ENCODE assay signal across 9 cellular contexts in the genomic region with DNA sequence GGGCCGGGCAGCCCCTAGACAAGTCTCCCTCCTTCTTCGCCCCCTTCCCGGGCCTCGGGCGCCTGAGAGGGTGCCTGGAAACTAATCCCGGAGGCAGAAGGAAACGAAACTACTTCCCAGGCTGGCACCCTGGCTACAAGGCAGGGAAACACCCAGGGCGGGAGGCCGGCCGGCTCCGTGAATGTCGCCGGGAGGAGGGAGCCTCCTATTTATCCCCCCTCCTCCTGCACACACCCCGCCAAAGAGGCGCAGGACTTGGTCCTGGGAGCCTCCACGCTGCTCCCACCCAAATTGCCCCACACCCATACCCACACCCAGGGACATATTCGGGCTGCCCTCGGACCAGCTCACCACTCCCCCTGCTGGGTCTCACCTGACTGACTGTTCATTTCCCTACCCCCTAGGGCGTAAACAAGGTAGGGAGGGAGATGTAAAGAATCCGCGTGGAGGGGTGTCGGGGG. TPM values are rescaled to one million over a fixed set of nuclear protein-coding genes. Genes with fewer than 3 reads are reported as not detected.
DNase-seq lines count a peak whose midpoint lies in the region; ATAC-seq and TF ChIP-seq lines count a peak whose summit lies in the region.
"Had no signal": no experiment of that assay in that cellular context is flagged by ENCODE, and none has a peak within 500 bp of the region (broad histone marks: within the 10 kb centered on the region; RNA-seq: fewer than 3 reads in every experiment).

A gene with protein sequence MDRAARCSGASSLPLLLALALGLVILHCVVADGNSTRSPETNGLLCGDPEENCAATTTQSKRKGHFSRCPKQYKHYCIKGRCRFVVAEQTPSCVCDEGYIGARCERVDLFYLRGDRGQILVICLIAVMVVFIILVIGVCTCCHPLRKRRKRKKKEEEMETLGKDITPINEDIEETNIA (minus strand): TSS at position 183 of the 461 bp plus-strand sequence. CDS start 198 bp downstream, outside the sequence.

- in situ Hi-C loops in GM23248 (cut with MboI), result no loop called here

- peak within 1 kb of the TSS; percentile 7; the same call in 1 of the 2 replicates for H3K9ac ChIP-seq in GM23248

- H3K4me3 ChIP-seq in AG09309 (ENCODE audit: control insufficient read depth, low read depth, low read length) (peak within 1 kb of the TSS; percentile 50), GM23248 (peak within 1 kb of the TSS; percentile 72), PC-9 (peak within 1 kb of the TSS; percentile 91), mesodermal cell (ENCODE audit: extremely low read depth, insufficient read depth, low read length, poor library complexity, severe bottlenecking) (peak within 1 kb of the TSS; percentile 40)

- 1 to 2% methylated on average over 20 of the region's 22 CpGs for WGBS in GM23248 (ENCODE audit: low coverage in 1 of 2, low lambda C conversion rate in 2 of 2, missing lambda C conversion rate in 2 of 2), 2 experiments
- WGBS in mesodermal cell (ENCODE audit: insufficient coverage in 2 of 2), 2 experiments, result 4 to 10% methylated on average over 8 to 9 of the region's 22 CpGs

- DNase-seq in AG09309 (ENCODE audit: low read depth) (no peak), GM23248 (peak; percentile 27), PC-9 (peak; percentile 55 to 60), epidermal melanocyte (ENCODE audit: insufficient read length, low spot score) (peak; percentile 19), GF-D8 (lab: John Stamatoyannopoulos, UW) (no peak), GOT3 (lab: John Stamatoyannopoulos, UW) (no peak)

- H3F3A ChIP-seq in GM23248 (ENCODE audit: insufficient read depth) (no peaks in the 10 kb centered on the region), PC-9 (ENCODE audit: insufficient read depth, low read depth) (no peaks in the 10 kb centered on the region)

- intact Hi-C loops in PC-9 (cut with micrococcal nuclease; ENCODE audit: unreplicated experiment), result loop anchor here (1.0 to 10.0 kb wide), 3 partner anchors 112 to 474 kb away; no protein-coding TSS in a partner anchor

- TF ChIP-seq CTCF in AG09309 (IDR thresholded peaks at IDR 0.05; ENCODE audit: control insufficient read depth, insufficient read depth, low read depth, low read length, missing control alignments), result peak; percentile 34
- TF ChIP-seq CTCF in PC-9 (conservative IDR thresholded peaks at IDR 0.05), result peak; percentile 66

- no peak for ATAC-seq in GM19328 (IDR thresholded peaks at IDR 0.05; ENCODE audit: unreplicated experiment)

- H3K9me3 ChIP-seq in GM23248 (ENCODE audit: low read depth) (no peaks in the 10 kb centered on the region), PC-9 (ENCODE audit: insufficient read depth, low read depth) (no peaks in the 10 kb centered on the region), mesodermal cell (ENCODE audit: control insufficient read depth, low read length) (no peaks in the 10 kb centered on the region)

- H4K20me1 ChIP-seq in GM23248 (ENCODE audit: insufficient read depth) (no peaks in the 10 kb centered on the region), PC-9 (ENCODE audit: insufficient read depth) (no peaks in the 10 kb centered on the region)

- no peaks in the 10 kb centered on the region for H3K36me3 ChIP-seq in GM23248 (ENCODE audit: low read depth)
- no peaks in the 10 kb centered on the region for H3K36me3 ChIP-seq in PC-9 (ENCODE audit: low read depth)
- no peaks in the 10 kb centered on the region for H3K36me3 ChIP-seq in mesodermal cell (ENCODE audit: control insufficient read depth, insufficient read depth, low read length)

- POLR2A ChIA-PET in PC-9 (lab: Charles Lee; ENCODE audit: unreplicated experiment), result no interaction called here

- no TSS peak for BruUV-seq in PC-9 (replicated peaks; lab: Mats Ljungman, UMichigan)

- peaks cover 78% of the 10 kb centered on the region for H3K27me3 ChIP-seq in GM23248 (replicated peaks; ENCODE audit: insufficient read depth)
- H3K27me3 ChIP-seq in PC-9 (ENCODE audit: insufficient read depth, low read depth), result no peaks in the 10 kb centered on the region

- CTCF ChIA-PET in PC-9 (lab: Charles Lee), result interaction anchor here (0.6 to 1.4 kb wide), 2 partner anchors 112 to 118 kb away, joined by 10 to 12 read pairs; no protein-coding TSS in a partner anchor

- H2AFZ ChIP-seq in GM23248, result peak within 1 kb of the TSS; percentile 75
- H2AFZ ChIP-seq in PC-9, result peak within 1 kb of the TSS; percentile 86

- H3K4me1 ChIP-seq in GM23248 (ENCODE audit: insufficient read depth) (no peaks in the 10 kb centered on the region), PC-9 (replicated peaks; ENCODE audit: insufficient read depth) (peaks cover 11% of the 10 kb centered on the region), mesodermal cell (ENCODE audit: control insufficient read depth, insufficient read depth, low read length, poor library complexity, severe bottlenecking) (no peaks in the 10 kb centered on the region)

- H3K4me2 ChIP-seq in GM23248 (ENCODE audit: unreplicated experiment) (peak within 1 kb of the TSS; percentile 78), PC-9 (peak within 1 kb of the TSS; percentile 83)

- H3K79me2 ChIP-seq in GM23248 (ENCODE audit: insufficient read depth), result no peaks in the 10 kb centered on the region
- no peaks in the 10 kb centered on the region for H3K79me2 ChIP-seq in PC-9 (ENCODE audit: low read depth)

- no peaks in the 10 kb centered on the region for H3K9me2 ChIP-seq in GM23248 (ENCODE audit: insufficient read depth)
- H3K9me2 ChIP-seq in PC-9 (ENCODE audit: insufficient read depth), result no peaks in the 10 kb centered on the region

- H3K27ac ChIP-seq in GM23248, result no peak within 1 kb of the TSS
- peak within 1 kb of the TSS; percentile 79 for H3K27ac ChIP-seq in PC-9
- H3K27ac ChIP-seq in mesodermal cell (ENCODE audit: low read depth, low read length, severe bottlenecking), result no peak within 1 kb of the TSS

RNA-seq across cellular contexts. Expression of the gene that starts here (rescaled TPM):
- not detected in 2 replicates for total RNA-seq in GM23248 (2014; rRNA removed; shearing (Covaris generic))
- polyA plus RNA-seq in GM23248 (2016; fragmentation: Nextera tagmentation; extraction: Ambion mirVana), result not detected in 2 replicates
- total RNA-seq in PC-9 (2021), result 4.5 TPM in 2 replicates
- polyA plus RNA-seq in mesodermal cell (2013, experiment 1 of 2), result not detected
- 0.15 TPM for polyA plus RNA-seq in mesodermal cell (2013, experiment 2 of 2)
- polyA plus RNA-seq: neural cell had no signal

Comparison
In these comparisons a context has a peak if more than half of its experiments do, and no peak if none do; other contexts are left out.
1. Peak in DNase-seq, H3K4me3 ChIP-seq, H3K9ac ChIP-seq and H3K4me2 ChIP-seq in GM23248; RNA of the gene not detected or under 1 TPM.
2. DNase-seq: peak in PC-9 (2 of 2) and epidermal melanocyte (single experiment); none in AG09309 (single experiment), GF-D8 (single experiment) and GOT3 (single experiment).
3. H3K4me3 ChIP-seq: peak in every context shown above with its lines; median percentile 91 in PC-9; 72 in GM23248; 50 in AG09309; 40 in mesodermal cell.